19 cellular contexts compared by ENCODE assay signal in the genomic region with DNA sequence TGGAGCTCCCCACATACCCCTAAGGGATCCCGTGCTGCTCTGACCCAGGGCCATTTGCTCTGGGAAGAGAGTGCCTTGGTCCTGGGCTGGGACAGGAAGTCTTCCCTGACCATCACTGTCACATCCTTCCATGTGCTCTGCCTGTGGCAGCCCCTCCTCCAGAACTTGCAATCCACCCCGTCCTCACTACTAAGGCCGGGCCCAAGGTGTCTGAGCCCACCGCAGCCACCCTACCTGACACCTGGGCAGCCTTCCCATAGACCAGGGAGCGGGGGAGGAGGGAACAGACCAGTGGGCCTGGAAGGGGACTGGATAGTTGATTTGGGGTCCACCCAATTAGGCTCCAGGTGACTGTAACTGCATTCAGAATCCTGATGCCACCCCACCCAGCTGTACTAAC.
"Had no signal": no experiment of that assay in that cellular context is flagged by ENCODE, and none has a peak within 500 bp of the region (broad histone marks: within the 10 kb centered on the region; RNA-seq: fewer than 3 reads in every experiment).

No MANE protein-coding gene starts in this region.

- DNase-seq: IMR-90, Karpas-422, KG1, MG63, NCI-H1092, NCI-H1105 treated with DMSO at 0.1 percent for 48 hours, NCI-H1417 treated with DMSO at 0.1 percent for 48 hours, NCI-H146, NCI-H1694 treated with DMSO at 0.1 percent for 48 hours, NCI-H1930, NCI-H2081, NCI-H2107, NCI-H2227 treated with DMSO at 0.1 percent for 48 hours, NCI-H526 treated with DMSO at 0.1 percent for 48 hours, NCI-H748 treated with DMSO at 0.1 percent for 48 hours, SHP77, SK-N-SH had no signal

- H3K4me3 ChIP-seq: MG63 had no signal

- ATAC-seq: HepG2 had no signal

- H3K9me3 ChIP-seq: SK-N-SH had no signal

- H3K27ac ChIP-seq: RWPE1 had no signal

- H3K36me3 ChIP-seq: MG63 had no signal
